In the genomic region with DNA sequence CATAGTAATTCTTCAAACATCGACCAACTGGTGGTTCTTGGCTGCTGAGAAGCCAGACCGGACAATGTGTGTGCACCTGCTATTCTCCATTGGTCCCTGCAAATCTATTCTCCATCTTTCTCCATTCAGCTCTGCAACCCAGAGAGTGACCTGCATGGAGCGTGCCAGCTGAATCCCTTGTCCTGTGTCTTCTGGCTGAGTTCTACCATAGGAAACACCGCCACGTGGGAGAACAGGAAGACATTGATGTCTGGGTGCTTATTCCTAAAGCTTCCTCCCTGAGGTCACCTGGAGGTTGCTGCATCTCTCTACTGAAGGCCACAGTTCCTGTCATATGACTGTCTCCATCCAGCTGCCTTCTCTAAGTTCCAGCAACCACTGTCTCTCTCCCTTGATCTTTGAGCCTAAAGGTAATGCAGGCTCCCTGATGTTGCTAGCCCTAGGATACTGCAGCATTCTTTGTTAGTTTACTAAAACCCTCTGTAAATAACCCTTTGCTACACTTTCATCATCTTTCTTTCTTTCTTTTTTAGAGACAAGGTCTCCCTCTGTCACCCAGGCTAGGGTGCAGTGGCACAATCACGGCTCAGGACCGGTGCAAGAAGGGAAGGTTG, we compare ENCODE assay signal across 1 cellular context.
TF ChIP-seq lines count a peak whose summit lies in the region.

No MANE protein-coding gene starts in this region.

TF ChIP-seq in HepG2, 621 proteins besides CTCF, POLR2A, EP300 and RAD21 (continued from another document and continues in another):
- TF ChIP-seq, protein P1, sequence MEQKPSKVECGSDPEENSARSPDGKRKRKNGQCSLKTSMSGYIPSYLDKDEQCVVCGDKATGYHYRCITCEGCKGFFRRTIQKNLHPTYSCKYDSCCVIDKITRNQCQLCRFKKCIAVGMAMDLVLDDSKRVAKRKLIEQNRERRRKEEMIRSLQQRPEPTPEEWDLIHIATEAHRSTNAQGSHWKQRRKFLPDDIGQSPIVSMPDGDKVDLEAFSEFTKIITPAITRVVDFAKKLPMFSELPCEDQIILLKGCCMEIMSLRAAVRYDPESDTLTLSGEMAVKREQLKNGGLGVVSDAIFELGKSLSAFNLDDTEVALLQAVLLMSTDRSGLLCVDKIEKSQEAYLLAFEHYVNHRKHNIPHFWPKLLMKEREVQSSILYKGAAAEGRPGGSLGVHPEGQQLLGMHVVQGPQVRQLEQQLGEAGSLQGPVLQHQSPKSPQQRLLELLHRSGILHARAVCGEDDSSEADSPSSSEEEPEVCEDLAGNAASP (CRISPR knock-in tag; IDR thresholded peaks at IDR 0.05; ENCODE audit: borderline replicate concordance) = 0 out of 2 replicates have a peak, but pooled peaks have one; percentile 17
- TF ChIP-seq CHD4 (IDR thresholded peaks at IDR 0.05; ENCODE audit: borderline replicate concordance, low read length) (no peak), PAWR (CRISPR knock-in tag; IDR thresholded peaks at IDR 0.05; ENCODE audit: borderline replicate concordance) (no peak), CBFB (CRISPR knock-in tag; IDR thresholded peaks at IDR 0.05) (0 out of 2 replicates have a peak, but pooled peaks have one; percentile 52), ZC3H4 (CRISPR knock-in tag; IDR thresholded peaks at IDR 0.05; ENCODE audit: borderline replicate concordance) (no peak), ZNF121 (CRISPR knock-in tag; IDR thresholded peaks at IDR 0.05) (no peak), ZNF780A (CRISPR knock-in tag; IDR thresholded peaks at IDR 0.05) (no peak), ZNF235 (CRISPR knock-in tag; IDR thresholded peaks at IDR 0.05; ENCODE audit: borderline replicate concordance) (no peak), XRCC5 (optimal IDR thresholded peaks at IDR 0.05; ENCODE audit: low read length) (peak; percentile 53), ZNF761 (CRISPR knock-in tag; conservative IDR thresholded peaks at IDR 0.05) (no peak), GTF2F1 (IDR thresholded peaks at IDR 0.05; ENCODE audit: low read length) (no peak), RCOR2 (CRISPR knock-in tag; IDR thresholded peaks at IDR 0.05) (peak; percentile 92), SRF (IDR thresholded peaks at IDR 0.05; ENCODE audit: low read depth, low read length) (no peak), RFX1 (IDR thresholded peaks at IDR 0.05) (no peak), YEATS2 (CRISPR knock-in tag; IDR thresholded peaks at IDR 0.05; ENCODE audit: borderline replicate concordance) (no peak), HOXA5 (CRISPR knock-in tag; IDR thresholded peaks at IDR 0.05) (0 out of 2 replicates have a peak, but pooled peaks have one; percentile 37), HNRNPUL1 (IDR thresholded peaks at IDR 0.05; ENCODE audit: low read depth, low read length) (no peak), ELF4 (CRISPR knock-in tag; IDR thresholded peaks at IDR 0.05; ENCODE audit: borderline replicate concordance) (no peak), ZFP36L2 (CRISPR knock-in tag; IDR thresholded peaks at IDR 0.05) (no peak), ARNTL (CRISPR knock-in tag; IDR thresholded peaks at IDR 0.05) (0 out of 2 replicates have a peak, but pooled peaks have one; percentile 26), BRCA1 (CRISPR knock-in tag; IDR thresholded peaks at IDR 0.05) (no peak), KLF9 (CRISPR knock-in tag; IDR thresholded peaks at IDR 0.05; ENCODE audit: low read depth) (no peak), ZNF569 (CRISPR knock-in tag; IDR thresholded peaks at IDR 0.05; ENCODE audit: borderline replicate concordance) (no peak), TEAD2 (CRISPR knock-in tag; IDR thresholded peaks at IDR 0.05) (no peak), GATAD1 (CRISPR knock-in tag; IDR thresholded peaks at IDR 0.05) (no peak; the same call in none of the 2 replicates), SP1 (IDR thresholded peaks at IDR 0.05) (no peak), SP1 (CRISPR knock-in tag; IDR thresholded peaks at IDR 0.05) (0 out of 2 replicates have a peak, but pooled peaks have one; percentile 27), FOXJ3 (CRISPR knock-in tag; IDR thresholded peaks at IDR 0.05; ENCODE audit: borderline replicate concordance) (peak; percentile 70), U2AF1 (optimal IDR thresholded peaks at IDR 0.05; ENCODE audit: low read depth, low read length) (no peak), IKZF1 (IDR thresholded peaks at IDR 0.05) (no peak), ZNF772 (CRISPR knock-in tag; IDR thresholded peaks at IDR 0.05) (peak; percentile 36; the same call in 1 of the 2 replicates), NFE2L2 (IDR thresholded peaks at IDR 0.05; ENCODE audit: low read length) (no peak), ARNT2 (CRISPR knock-in tag; IDR thresholded peaks at IDR 0.05; ENCODE audit: low read depth) (no peak), PTBP1 (IDR thresholded peaks at IDR 0.05; ENCODE audit: low read depth, low read length, poor library complexity, severe bottlenecking) (no peak), MTF2 (CRISPR knock-in tag; IDR thresholded peaks at IDR 0.05; ENCODE audit: borderline replicate concordance) (no peak), SALL2 (CRISPR knock-in tag; IDR thresholded peaks at IDR 0.05) (0 out of 2 replicates have a peak, but pooled peaks have one; percentile 39)
- TF ChIP-seq, protein P2, sequence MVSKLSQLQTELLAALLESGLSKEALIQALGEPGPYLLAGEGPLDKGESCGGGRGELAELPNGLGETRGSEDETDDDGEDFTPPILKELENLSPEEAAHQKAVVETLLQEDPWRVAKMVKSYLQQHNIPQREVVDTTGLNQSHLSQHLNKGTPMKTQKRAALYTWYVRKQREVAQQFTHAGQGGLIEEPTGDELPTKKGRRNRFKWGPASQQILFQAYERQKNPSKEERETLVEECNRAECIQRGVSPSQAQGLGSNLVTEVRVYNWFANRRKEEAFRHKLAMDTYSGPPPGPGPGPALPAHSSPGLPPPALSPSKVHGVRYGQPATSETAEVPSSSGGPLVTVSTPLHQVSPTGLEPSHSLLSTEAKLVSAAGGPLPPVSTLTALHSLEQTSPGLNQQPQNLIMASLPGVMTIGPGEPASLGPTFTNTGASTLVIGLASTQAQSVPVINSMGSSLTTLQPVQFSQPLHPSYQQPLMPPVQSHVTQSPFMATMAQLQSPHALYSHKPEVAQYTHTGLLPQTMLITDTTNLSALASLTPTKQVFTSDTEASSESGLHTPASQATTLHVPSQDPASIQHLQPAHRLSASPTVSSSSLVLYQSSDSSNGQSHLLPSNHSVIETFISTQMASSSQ (IDR thresholded peaks at IDR 0.05; ENCODE audit: low read depth) = 0 out of 2 replicates have a peak, but pooled peaks have one; percentile 15
- TF ChIP-seq, protein P2 (CRISPR knock-in tag; IDR thresholded peaks at IDR 0.05; ENCODE audit: borderline replicate concordance) = no peak
- TF ChIP-seq, protein P3, sequence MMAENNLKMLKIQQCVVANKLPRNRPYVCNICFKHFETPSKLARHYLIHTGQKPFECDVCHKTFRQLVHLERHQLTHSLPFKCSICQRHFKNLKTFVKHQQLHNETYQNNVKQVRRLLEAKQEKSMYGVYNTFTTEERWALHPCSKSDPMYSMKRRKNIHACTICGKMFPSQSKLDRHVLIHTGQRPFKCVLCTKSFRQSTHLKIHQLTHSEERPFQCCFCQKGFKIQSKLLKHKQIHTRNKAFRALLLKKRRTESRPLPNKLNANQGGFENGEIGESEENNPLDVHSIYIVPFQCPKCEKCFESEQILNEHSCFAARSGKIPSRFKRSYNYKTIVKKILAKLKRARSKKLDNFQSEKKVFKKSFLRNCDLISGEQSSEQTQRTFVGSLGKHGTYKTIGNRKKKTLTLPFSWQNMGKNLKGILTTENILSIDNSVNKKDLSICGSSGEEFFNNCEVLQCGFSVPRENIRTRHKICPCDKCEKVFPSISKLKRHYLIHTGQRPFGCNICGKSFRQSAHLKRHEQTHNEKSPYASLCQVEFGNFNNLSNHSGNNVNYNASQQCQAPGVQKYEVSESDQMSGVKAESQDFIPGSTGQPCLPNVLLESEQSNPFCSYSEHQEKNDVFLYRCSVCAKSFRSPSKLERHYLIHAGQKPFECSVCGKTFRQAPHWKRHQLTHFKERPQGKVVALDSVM (CRISPR knock-in tag; IDR thresholded peaks at IDR 0.05) = peak; percentile 54; the same call in 1 of the 2 replicates
- TF ChIP-seq, protein P4, sequence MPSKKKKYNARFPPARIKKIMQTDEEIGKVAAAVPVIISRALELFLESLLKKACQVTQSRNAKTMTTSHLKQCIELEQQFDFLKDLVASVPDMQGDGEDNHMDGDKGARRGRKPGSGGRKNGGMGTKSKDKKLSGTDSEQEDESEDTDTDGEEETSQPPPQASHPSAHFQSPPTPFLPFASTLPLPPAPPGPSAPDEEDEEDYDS (CRISPR knock-in tag; IDR thresholded peaks at IDR 0.05) = peak; percentile 65
- TF ChIP-seq, protein P5, sequence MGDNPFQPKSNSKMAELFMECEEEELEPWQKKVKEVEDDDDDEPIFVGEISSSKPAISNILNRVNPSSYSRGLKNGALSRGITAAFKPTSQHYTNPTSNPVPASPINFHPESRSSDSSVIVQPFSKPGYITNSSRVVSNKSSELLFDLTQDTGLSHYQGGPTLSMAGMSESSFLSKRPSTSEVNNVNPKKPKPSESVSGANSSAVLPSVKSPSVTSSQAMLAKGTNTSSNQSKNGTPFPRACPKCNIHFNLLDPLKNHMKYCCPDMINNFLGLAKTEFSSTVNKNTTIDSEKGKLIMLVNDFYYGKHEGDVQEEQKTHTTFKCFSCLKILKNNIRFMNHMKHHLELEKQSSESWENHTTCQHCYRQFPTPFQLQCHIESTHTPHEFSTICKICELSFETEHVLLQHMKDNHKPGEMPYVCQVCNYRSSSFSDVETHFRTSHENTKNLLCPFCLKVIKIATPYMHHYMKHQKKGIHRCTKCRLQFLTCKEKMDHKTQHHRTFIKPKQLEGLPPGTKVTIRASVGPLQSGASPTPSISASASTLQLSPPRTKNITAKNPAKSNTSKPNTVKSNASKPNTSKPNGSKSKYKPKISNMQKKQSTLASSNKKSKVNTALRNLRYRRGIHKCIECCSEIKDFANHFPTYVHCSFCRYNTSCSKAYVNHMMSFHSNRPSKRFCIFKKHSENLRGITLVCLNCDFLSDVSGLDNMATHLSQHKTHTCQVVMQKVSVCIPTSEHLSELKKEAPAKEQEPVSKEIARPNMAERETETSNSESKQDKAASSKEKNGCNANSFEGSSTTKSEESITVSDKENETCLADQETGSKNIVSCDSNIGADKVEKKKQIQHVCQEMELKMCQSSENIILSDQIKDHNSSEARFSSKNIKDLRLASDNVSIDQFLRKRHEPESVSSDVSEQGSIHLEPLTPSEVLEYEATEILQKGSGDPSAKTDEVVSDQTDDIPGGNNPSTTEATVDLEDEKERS (CRISPR knock-in tag; IDR thresholded peaks at IDR 0.05) = peak; percentile 79
- TF ChIP-seq, protein P6, sequence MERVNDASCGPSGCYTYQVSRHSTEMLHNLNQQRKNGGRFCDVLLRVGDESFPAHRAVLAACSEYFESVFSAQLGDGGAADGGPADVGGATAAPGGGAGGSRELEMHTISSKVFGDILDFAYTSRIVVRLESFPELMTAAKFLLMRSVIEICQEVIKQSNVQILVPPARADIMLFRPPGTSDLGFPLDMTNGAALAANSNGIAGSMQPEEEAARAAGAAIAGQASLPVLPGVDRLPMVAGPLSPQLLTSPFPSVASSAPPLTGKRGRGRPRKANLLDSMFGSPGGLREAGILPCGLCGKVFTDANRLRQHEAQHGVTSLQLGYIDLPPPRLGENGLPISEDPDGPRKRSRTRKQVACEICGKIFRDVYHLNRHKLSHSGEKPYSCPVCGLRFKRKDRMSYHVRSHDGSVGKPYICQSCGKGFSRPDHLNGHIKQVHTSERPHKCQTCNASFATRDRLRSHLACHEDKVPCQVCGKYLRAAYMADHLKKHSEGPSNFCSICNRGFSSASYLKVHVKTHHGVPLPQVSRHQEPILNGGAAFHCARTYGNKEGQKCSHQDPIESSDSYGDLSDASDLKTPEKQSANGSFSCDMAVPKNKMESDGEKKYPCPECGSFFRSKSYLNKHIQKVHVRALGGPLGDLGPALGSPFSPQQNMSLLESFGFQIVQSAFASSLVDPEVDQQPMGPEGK (CRISPR knock-in tag; IDR thresholded peaks at IDR 0.05) = no peak
- TF ChIP-seq, protein P7, sequence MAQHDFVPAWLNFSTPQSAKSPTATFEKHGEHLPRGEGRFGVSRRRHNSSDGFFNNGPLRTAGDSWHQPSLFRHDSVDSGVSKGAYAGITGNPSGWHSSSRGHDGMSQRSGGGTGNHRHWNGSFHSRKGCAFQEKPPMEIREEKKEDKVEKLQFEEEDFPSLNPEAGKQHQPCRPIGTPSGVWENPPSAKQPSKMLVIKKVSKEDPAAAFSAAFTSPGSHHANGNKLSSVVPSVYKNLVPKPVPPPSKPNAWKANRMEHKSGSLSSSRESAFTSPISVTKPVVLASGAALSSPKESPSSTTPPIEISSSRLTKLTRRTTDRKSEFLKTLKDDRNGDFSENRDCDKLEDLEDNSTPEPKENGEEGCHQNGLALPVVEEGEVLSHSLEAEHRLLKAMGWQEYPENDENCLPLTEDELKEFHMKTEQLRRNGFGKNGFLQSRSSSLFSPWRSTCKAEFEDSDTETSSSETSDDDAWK (CRISPR knock-in tag; IDR thresholded peaks at IDR 0.05) = no peak
- TF ChIP-seq, protein P8, sequence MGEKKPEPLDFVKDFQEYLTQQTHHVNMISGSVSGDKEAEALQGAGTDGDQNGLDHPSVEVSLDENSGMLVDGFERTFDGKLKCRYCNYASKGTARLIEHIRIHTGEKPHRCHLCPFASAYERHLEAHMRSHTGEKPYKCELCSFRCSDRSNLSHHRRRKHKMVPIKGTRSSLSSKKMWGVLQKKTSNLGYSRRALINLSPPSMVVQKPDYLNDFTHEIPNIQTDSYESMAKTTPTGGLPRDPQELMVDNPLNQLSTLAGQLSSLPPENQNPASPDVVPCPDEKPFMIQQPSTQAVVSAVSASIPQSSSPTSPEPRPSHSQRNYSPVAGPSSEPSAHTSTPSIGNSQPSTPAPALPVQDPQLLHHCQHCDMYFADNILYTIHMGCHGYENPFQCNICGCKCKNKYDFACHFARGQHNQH (CRISPR knock-in tag; IDR thresholded peaks at IDR 0.05) = peak; percentile 81
- TF ChIP-seq, protein P9, sequence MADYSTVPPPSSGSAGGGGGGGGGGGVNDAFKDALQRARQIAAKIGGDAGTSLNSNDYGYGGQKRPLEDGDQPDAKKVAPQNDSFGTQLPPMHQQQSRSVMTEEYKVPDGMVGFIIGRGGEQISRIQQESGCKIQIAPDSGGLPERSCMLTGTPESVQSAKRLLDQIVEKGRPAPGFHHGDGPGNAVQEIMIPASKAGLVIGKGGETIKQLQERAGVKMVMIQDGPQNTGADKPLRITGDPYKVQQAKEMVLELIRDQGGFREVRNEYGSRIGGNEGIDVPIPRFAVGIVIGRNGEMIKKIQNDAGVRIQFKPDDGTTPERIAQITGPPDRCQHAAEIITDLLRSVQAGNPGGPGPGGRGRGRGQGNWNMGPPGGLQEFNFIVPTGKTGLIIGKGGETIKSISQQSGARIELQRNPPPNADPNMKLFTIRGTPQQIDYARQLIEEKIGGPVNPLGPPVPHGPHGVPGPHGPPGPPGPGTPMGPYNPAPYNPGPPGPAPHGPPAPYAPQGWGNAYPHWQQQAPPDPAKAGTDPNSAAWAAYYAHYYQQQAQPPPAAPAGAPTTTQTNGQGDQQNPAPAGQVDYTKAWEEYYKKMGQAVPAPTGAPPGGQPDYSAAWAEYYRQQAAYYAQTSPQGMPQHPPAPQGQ (CRISPR knock-in tag; IDR thresholded peaks at IDR 0.05; ENCODE audit: borderline replicate concordance) = 0 out of 2 replicates have a peak, but pooled peaks have one; percentile 75
